12 cellular contexts compared by ENCODE assay signal in genomic region chr4:86451560-86452322, GRCh38.
DNase-seq lines count a peak whose midpoint lies in the region; ATAC-seq and TF ChIP-seq lines count a peak whose summit lies in the region.
"Had no signal": no experiment of that assay in that cellular context is flagged by ENCODE, and none has a peak within 500 bp of the region (broad histone marks: within the 10 kb centered on the region; RNA-seq: fewer than 3 reads in every experiment).

No MANE protein-coding gene starts in this region.

- H3K9me3 ChIP-seq in PC-3 (ENCODE audit: low read length): no peaks in the 10 kb centered on the region
- no peaks in the 10 kb centered on the region for H3K9me3 ChIP-seq in osteoblast (ENCODE audit: low read depth, low read length)

- TF ChIP-seq CTCF in PC-3 (conservative IDR thresholded peaks at IDR 0.05; ENCODE audit: low read depth, low read length) (no peak), osteoblast (IDR thresholded peaks at IDR 0.05; ENCODE audit: extremely low read depth, low read depth, low read length) (no peak)

- no peak overlapping the region for H3K4me3 ChIP-seq in PC-3 (ENCODE audit: low read length)
- H3K4me3 ChIP-seq in osteoblast (ENCODE audit: insufficient read depth, low read length): peak overlapping the region; percentile 77

- CTCF ChIA-PET in PC-3 (lab: Charles Lee): no interaction called here

- no peak overlapping the region for H3K9ac ChIP-seq in PC-3 (ENCODE audit: low read length)
- H3K9ac ChIP-seq: parathyroid adenoma had no signal

- peak; percentile 36 for DNase-seq in EL
- peak; percentile 61 for DNase-seq in PC-3
- peak; percentile 6 for DNase-seq in fibroblast of gingiva (ENCODE audit: low read depth)
- no peak for DNase-seq in osteoblast (ENCODE audit: insufficient read length, low spot score, missing footprints)
- no peak for DNase-seq in T1000 (lab: John Stamatoyannopoulos, UW)
- DNase-seq in OCI-M2 (lab: John Stamatoyannopoulos, UW; ENCODE audit: unreplicated experiment): no peak
- DNase-seq: OCI-M1 had no signal

- no peaks in the 10 kb centered on the region for H3K27me3 ChIP-seq in PC-3 (ENCODE audit: low read length)
- H3K27me3 ChIP-seq in osteoblast (ENCODE audit: insufficient read depth, low read length): no peaks in the 10 kb centered on the region

- H3F3A ChIP-seq in PC-3 (ENCODE audit: low read length, unreplicated experiment): no peaks in the 10 kb centered on the region

- H3K4me1 ChIP-seq in PC-3 (ENCODE audit: insufficient read depth, low read length): peaks cover 34% of the 10 kb centered on the region
- H3K4me1 ChIP-seq in osteoblast (ENCODE audit: insufficient read depth, low read length): peaks cover 16% of the 10 kb centered on the region

- no peaks in the 10 kb centered on the region for H4K20me1 ChIP-seq in PC-3 (ENCODE audit: low read length)
- H4K20me1 ChIP-seq in osteoblast (ENCODE audit: insufficient read depth, low read length): no peaks in the 10 kb centered on the region

- H3K9me2 ChIP-seq in PC-3 (replicated peaks; ENCODE audit: low read length): no peaks in the 10 kb centered on the region

- H3K36me3 ChIP-seq in PC-3 (ENCODE audit: low read depth, low read length) (no peaks in the 10 kb centered on the region), osteoblast (ENCODE audit: insufficient read depth, low read length) (no peaks in the 10 kb centered on the region)

- ATAC-seq in PC-3: peak; percentile 83
- ATAC-seq in HG03280 (IDR thresholded peaks at IDR 0.05; ENCODE audit: unreplicated experiment): no peak
- ATAC-seq in HG03565 (IDR thresholded peaks at IDR 0.05; ENCODE audit: unreplicated experiment): no peak
- ATAC-seq: stimulated activated effector memory CD8-positive, alpha-beta T cell treated with anti-CD3 and anti-CD28 coated beads, Interleukin-12 subunit alpha, Interleukin-12 subunit beta, amount 100 ng/mL, for 72 hours had no signal

- no TSS peak for BruUV-seq in PC-3 (replicated peaks; lab: Mats Ljungman, UMichigan)

- intact Hi-C loops in PC-3 (cut with micrococcal nuclease): no loop called here

- peak overlapping the region; percentile 64 for H2AFZ ChIP-seq in PC-3 (ENCODE audit: low read length)
- peak overlapping the region; percentile 96 for H2AFZ ChIP-seq in osteoblast (ENCODE audit: low read length)
- H2AFZ ChIP-seq: parathyroid adenoma had no signal

- peak overlapping the region; percentile 59 for H3K4me2 ChIP-seq in PC-3 (ENCODE audit: low read length)
- peak overlapping the region; percentile 90 for H3K4me2 ChIP-seq in osteoblast (ENCODE audit: insufficient read depth, low read length)

- no peak overlapping the region for H3K27ac ChIP-seq in PC-3 (ENCODE audit: low read length)
- peak overlapping the region; percentile 63 for H3K27ac ChIP-seq in osteoblast (ENCODE audit: low read depth, low read length)
- H3K27ac ChIP-seq: HL-60, parathyroid adenoma had no signal

- POLR2A ChIA-PET in PC-3 (lab: Charles Lee; ENCODE audit: unreplicated experiment): interaction anchor here (0.6 kb wide), 1 partner anchor 338 kb away, joined by 3 read pairs; no protein-coding TSS in a partner anchor

- H3K79me2 ChIP-seq in PC-3 (ENCODE audit: low read length) (no peaks in the 10 kb centered on the region), osteoblast (ENCODE audit: insufficient read depth, low read length) (no peaks in the 10 kb centered on the region)
- H3K79me2 ChIP-seq: parathyroid adenoma had no signal

Comparison
In these comparisons a context has a peak if more than half of its experiments do, and no peak if none do; other contexts are left out.
1. DNase-seq: peak in EL (single experiment), PC-3 (single experiment) and fibroblast of gingiva (single experiment); none in osteoblast (single experiment), T1000 (single experiment) and OCI-M2 (single experiment).